Comparison of ENCODE assay signal across 8 cellular contexts in genomic region chr3:197627772-197628523, GRCh38.
DNase-seq lines count a peak whose midpoint lies in the region; ATAC-seq and TF ChIP-seq lines count a peak whose summit lies in the region.
"Not testable (repeated sequence)": the region's sequence is repeated elsewhere in the genome, so short reads cannot be mapped to it uniquely, and the experiment has no call there.

No MANE protein-coding gene starts in this region.

- H3K27me3 ChIP-seq in HL-60 (ENCODE audit: insufficient read depth, poor library complexity, severe bottlenecking); right atrium auricular region; ovary: not testable (repeated sequence)

- TF ChIP-seq CTCF in HL-60 (IDR thresholded peaks at IDR 0.05; ENCODE audit: insufficient read depth, low read length); right atrium auricular region (IDR thresholded peaks at IDR 0.05); ovary (IDR thresholded peaks at IDR 0.05): not testable (repeated sequence)

- H3K9me3 Mint-ChIP-seq in stimulated activated naive B cell treated with anti-CD40 and anti-IgM and Interleukin-4, amounts not matched to agents 10 μg/mL and 1 μg/mL and 100 μg/mL, for 72 hours, result not testable (repeated sequence)

- not testable (repeated sequence) for H3K36me3 ChIP-seq in right atrium auricular region, ovary

- H3K9me3 ChIP-seq in right atrium auricular region, ovary: not testable (repeated sequence)

- H3K36me3 Mint-ChIP-seq in stimulated activated naive B cell treated with anti-CD40 and anti-IgM and Interleukin-4, amounts not matched to agents 10 μg/mL and 1 μg/mL and 100 μg/mL, for 72 hours, result not testable (repeated sequence)

- H3K4me1 Mint-ChIP-seq in stimulated activated naive B cell treated with anti-CD40 and anti-IgM and Interleukin-4, amounts not matched to agents 10 μg/mL and 1 μg/mL and 100 μg/mL, for 72 hours, result not testable (repeated sequence)

- ATAC-seq in GM21576 (IDR thresholded peaks at IDR 0.05; ENCODE audit: unreplicated experiment), result peak; percentile 65
- peak; percentile 85 to 90 for ATAC-seq in stimulated activated naive B cell treated with anti-CD40 and anti-IgM and Interleukin-4, amounts not matched to agents 10 μg/mL and 1 μg/mL and 100 μg/mL, for 72 hours (replicated peaks)

- H3K27ac Mint-ChIP-seq in stimulated activated naive B cell treated with anti-CD40 and anti-IgM and Interleukin-4, amounts not matched to agents 10 μg/mL and 1 μg/mL and 100 μg/mL, for 72 hours, result peak overlapping the region; percentile 47

- 1 to 2% (median 1%) methylated on average over 44 to 73 of the region's 73 CpGs for WGBS in ovary, 3 donors

- peak; percentile 50 for TF ChIP-seq POLR2A in ovary (IDR thresholded peaks at IDR 0.05)

- TF ChIP-seq EP300 in ovary (IDR thresholded peaks at IDR 0.05), result not testable (repeated sequence)

- intact Hi-C loops in ovary (cut with DNase I), result not testable (repeated sequence)

- not testable (repeated sequence) for H3K27me3 Mint-ChIP-seq in stimulated activated naive B cell treated with anti-CD40 and anti-IgM and Interleukin-4, amounts not matched to agents 10 μg/mL and 1 μg/mL and 100 μg/mL, for 72 hours

- H3K27ac ChIP-seq in HL-60 (replicated peaks), result peak overlapping the region; percentile 69
- H3K27ac ChIP-seq in right atrium auricular region, result peak overlapping the region; percentile 77 to 87
- H3K27ac ChIP-seq in ovary, result peak overlapping the region; percentile 81 to 82

- H3K4me3 Mint-ChIP-seq in stimulated activated naive B cell treated with anti-CD40 and anti-IgM and Interleukin-4, amounts not matched to agents 10 μg/mL and 1 μg/mL and 100 μg/mL, for 72 hours, result peak overlapping the region; percentile 61 to 90

- DNase-seq in EH (ENCODE audit: low read depth) (peak; percentile 80), HL-60 (ENCODE audit: low read depth in 1 of 2, low spot score in 1 of 2) (peak; percentile 48 to 81), brain pericyte (ENCODE audit: low read depth, low spot score) (peak; percentile 55), right atrium auricular region (ENCODE audit: low spot score) (peak; percentile 80), ovary (peak; percentile 89 to 96 (median 94))
- DNase-seq in activated CD4-positive, CD25-positive, alpha-beta regulatory T cell treated with anti-CD3 and anti-CD28 coated beads, Interleukin-2, amount 50 U/mL, for 72 hours, result peak; percentile 94
- peak; percentile 86 for DNase-seq in stimulated activated naive B cell treated with anti-CD40 and anti-IgM and Interleukin-4, amounts not matched to agents 10 μg/mL and 1 μg/mL and 100 μg/mL, for 72 hours

- not testable (repeated sequence) for H3K4me1 ChIP-seq in right atrium auricular region; ovary (ENCODE audit: insufficient read depth)

- H3K4me3 ChIP-seq in HL-60 (replicated peaks; ENCODE audit: insufficient read depth, low read length) (peak overlapping the region; percentile 59), right atrium auricular region (peak overlapping the region; percentile 77 to 83), ovary (peak overlapping the region; percentile 73)

Comparison
In these comparisons a context has a peak if more than half of its experiments do, and no peak if none do; other contexts are left out.
1. Peak in every context shown above with its lines: DNase-seq, ATAC-seq, H3K4me3 ChIP-seq and H3K27ac ChIP-seq.